In genomic region chr2:3023531-3023930, GRCh38 we compare ENCODE assay signal across 34 cellular contexts.
"Had no signal": no experiment of that assay in that cellular context is flagged by ENCODE, and none has a peak within 500 bp of the region (broad histone marks: within the 10 kb centered on the region; RNA-seq: fewer than 3 reads in every experiment).

No MANE protein-coding gene starts in this region.

- H3K4me3 Mint-ChIP-seq: activated B cell treated with CpG ODN at 0.5 μM for 24 hours; activated CD4-positive, alpha-beta memory T cell treated with anti-CD3 and anti-CD28 coated beads, Interleukin-2, amount 10 ng/mL, durations not matched to agents 7 days and 5 days; activated CD4-positive, alpha-beta T cell treated with anti-CD3 and anti-CD28 coated beads, Interleukin-2, amount 10 ng/mL, durations not matched to agents 7 days and 5 days; activated naive CD4-positive, alpha-beta T cell treated with anti-CD3 and anti-CD28 coated beads, Interleukin-2, amount 10 ng/mL, durations not matched to agents 7 days and 5 days; activated naive CD8-positive, alpha-beta T cell treated with anti-CD3 and anti-CD28 coated beads, Interleukin-2, amount 10 ng/mL, durations not matched to agents 7 days and 5 days; activated T-cell treated with anti-CD3 and anti-CD28 coated beads, Interleukin-2, amount 50 U/mL, for 24 hours; activated T-cell treated with anti-CD3 and anti-CD28 coated beads, Interleukin-2, amount 50 U/mL, for 72 hours; brain; dendritic cell treated with granulocyte-macrophage colony-stimulating factor and Interleukin-4, amounts not matched to agents 40 ng/mL and 50 ng/mL, for 4 days; effector memory CD8-positive, alpha-beta T cell; T-helper 17 cell; T-helper 2 cell treated with Interferon-gamma antibody and Interleukin-4, amounts not matched to agents 5 μg/mL and 100 μg/mL, for 36 hours had no signal

- ATAC-seq: activated CD4-positive, CD25-positive, alpha-beta regulatory T cell treated with anti-CD3 and anti-CD28 coated beads, Interleukin-2, amount 50 U/mL, for 24 hours; activated naive CD4-positive, alpha-beta T cell treated with anti-CD3 and anti-CD28 coated beads, Interleukin-2, amount 50 U/mL, for 72 hours; activated T-cell treated with anti-CD3 and anti-CD28 coated beads, Interleukin-2, amount 50 U/mL, for 72 hours; effector memory CD8-positive, alpha-beta T cell; gastroesophageal sphincter; T-helper 17 cell had no signal

- H3K4me1 Mint-ChIP-seq: activated B cell treated with CpG ODN at 0.5 μM for 24 hours; activated CD4-positive, alpha-beta memory T cell treated with anti-CD3 and anti-CD28 coated beads, Interleukin-2, amount 10 ng/mL, durations not matched to agents 7 days and 5 days; activated CD4-positive, alpha-beta T cell treated with anti-CD3 and anti-CD28 coated beads, Interleukin-2, amount 10 ng/mL, durations not matched to agents 7 days and 5 days; activated naive CD4-positive, alpha-beta T cell treated with anti-CD3 and anti-CD28 coated beads, Interleukin-2, amount 10 ng/mL, durations not matched to agents 7 days and 5 days; activated naive CD8-positive, alpha-beta T cell treated with anti-CD3 and anti-CD28 coated beads, Interleukin-2, amount 10 ng/mL, durations not matched to agents 7 days and 5 days; brain; T-helper 17 cell had no signal

- H3K27me3 Mint-ChIP-seq: activated CD4-positive, alpha-beta memory T cell treated with anti-CD3 and anti-CD28 coated beads, Interleukin-2, amount 10 ng/mL, durations not matched to agents 7 days and 5 days; activated CD4-positive, alpha-beta T cell treated with anti-CD3 and anti-CD28 coated beads, Interleukin-2, amount 10 ng/mL, durations not matched to agents 7 days and 5 days; dendritic cell treated with granulocyte-macrophage colony-stimulating factor and Interleukin-4, amounts not matched to agents 40 ng/mL and 50 ng/mL, for 4 days had no signal

- H3K4me3 ChIP-seq: ascending aorta, breast epithelium, cardiac muscle cell, colonic mucosa, dorsolateral prefrontal cortex, esophagus squamous epithelium, gastroesophageal sphincter had no signal

- DNase-seq: activated B cell treated with CpG ODN at 0.5 μM for 24 hours; activated CD4-positive, alpha-beta memory T cell treated with anti-CD3 and anti-CD28 coated beads, Interleukin-2, amount 10 ng/mL, durations not matched to agents 7 days and 5 days; activated CD4-positive, alpha-beta T cell treated with anti-CD3 and anti-CD28 coated beads, Interleukin-2, amount 10 ng/mL, durations not matched to agents 7 days and 5 days; activated CD4-positive, alpha-beta T cell treated with anti-CD3 and anti-CD28 coated beads, Interleukin-2, amount 50 U/mL, for 4 hours; activated CD8-positive, alpha-beta memory T cell treated with anti-CD3 and anti-CD28 coated beads, Interleukin-2, amount 50 U/mL, for 48 hours; activated gamma-delta T cell; activated naive CD4-positive, alpha-beta T cell; activated naive CD4-positive, alpha-beta T cell treated with anti-CD3 and anti-CD28 coated beads, Interleukin-2, amount 10 ng/mL, durations not matched to agents 7 days and 5 days; activated naive CD8-positive, alpha-beta T cell treated with anti-CD3 and anti-CD28 coated beads, Interleukin-2, amount 10 ng/mL, durations not matched to agents 7 days and 5 days; activated T-cell treated with anti-CD3 and anti-CD28 coated beads for 4 hours; activated T-cell treated with anti-CD3 and anti-CD28 coated beads, Interleukin-2, amount 50 U/mL, for 24 hours; activated T-cell treated with anti-CD3 and anti-CD28 coated beads, Interleukin-2, amount 50 U/mL, for 72 hours; central memory CD4-positive, alpha-beta T cell; cerebellar nuclear complex; colonic mucosa; dorsolateral prefrontal cortex; effector CD4-positive, alpha-beta T cell; effector memory CD8-positive, alpha-beta T cell; erythroblast; esophagus squamous epithelium; foreskin melanocyte; T-helper 1 cell; T-helper 17 cell; T1000; WERI-Rb-1 had no signal

- H3K9me3 Mint-ChIP-seq: activated B cell treated with CpG ODN at 0.5 μM for 24 hours; activated CD4-positive, alpha-beta memory T cell treated with anti-CD3 and anti-CD28 coated beads, Interleukin-2, amount 10 ng/mL, durations not matched to agents 7 days and 5 days; activated CD4-positive, alpha-beta T cell treated with anti-CD3 and anti-CD28 coated beads, Interleukin-2, amount 10 ng/mL, durations not matched to agents 7 days and 5 days; activated naive CD4-positive, alpha-beta T cell treated with anti-CD3 and anti-CD28 coated beads, Interleukin-2, amount 10 ng/mL, durations not matched to agents 7 days and 5 days; activated naive CD4-positive, alpha-beta T cell treated with anti-CD3 and anti-CD28 coated beads, Interleukin-2, amount 50 U/mL, for 72 hours; activated T-cell treated with anti-CD3 and anti-CD28 coated beads, Interleukin-2, amount 50 U/mL, for 24 hours; activated T-cell treated with anti-CD3 and anti-CD28 coated beads, Interleukin-2, amount 50 U/mL, for 72 hours; T-helper 2 cell treated with Interferon-gamma antibody and Interleukin-4, amounts not matched to agents 5 μg/mL and 100 μg/mL, for 36 hours had no signal

- H3K36me3 Mint-ChIP-seq: activated naive CD4-positive, alpha-beta T cell treated with anti-CD3 and anti-CD28 coated beads, Interleukin-2, amount 10 ng/mL, durations not matched to agents 7 days and 5 days; activated naive CD4-positive, alpha-beta T cell treated with anti-CD3 and anti-CD28 coated beads, Interleukin-2, amount 50 U/mL, for 72 hours; activated naive CD8-positive, alpha-beta T cell treated with anti-CD3 and anti-CD28 coated beads, Interleukin-2, amount 10 ng/mL, durations not matched to agents 7 days and 5 days; brain had no signal

- H3K27me3 ChIP-seq: ascending aorta, breast epithelium, cardiac muscle cell, colonic mucosa, dorsolateral prefrontal cortex, esophagus squamous epithelium had no signal

- H3K36me3 ChIP-seq: ascending aorta, breast epithelium, cardiac muscle cell, colonic mucosa, esophagus squamous epithelium, gastroesophageal sphincter, WERI-Rb-1 had no signal

- H3K4me1 ChIP-seq: ascending aorta, breast epithelium, colonic mucosa, esophagus squamous epithelium, gastroesophageal sphincter had no signal

- H3K9me3 ChIP-seq: ascending aorta, breast epithelium, colonic mucosa, esophagus squamous epithelium had no signal

- H3K27ac ChIP-seq: ascending aorta, breast epithelium, cardiac muscle cell, colonic mucosa, esophagus squamous epithelium, gastroesophageal sphincter, WERI-Rb-1 had no signal

- H3K27ac Mint-ChIP-seq: activated B cell treated with CpG ODN at 0.5 μM for 24 hours; activated CD4-positive, alpha-beta memory T cell treated with anti-CD3 and anti-CD28 coated beads, Interleukin-2, amount 10 ng/mL, durations not matched to agents 7 days and 5 days; activated CD4-positive, alpha-beta T cell treated with anti-CD3 and anti-CD28 coated beads, Interleukin-2, amount 10 ng/mL, durations not matched to agents 7 days and 5 days; activated naive CD4-positive, alpha-beta T cell treated with anti-CD3 and anti-CD28 coated beads, Interleukin-2, amount 10 ng/mL, durations not matched to agents 7 days and 5 days; activated naive CD4-positive, alpha-beta T cell treated with anti-CD3 and anti-CD28 coated beads, Interleukin-2, amount 50 U/mL, for 72 hours; activated naive CD8-positive, alpha-beta T cell treated with anti-CD3 and anti-CD28 coated beads, Interleukin-2, amount 10 ng/mL, durations not matched to agents 7 days and 5 days; activated T-cell treated with anti-CD3 and anti-CD28 coated beads, Interleukin-2, amount 50 U/mL, for 24 hours; activated T-cell treated with anti-CD3 and anti-CD28 coated beads, Interleukin-2, amount 50 U/mL, for 72 hours; brain; dendritic cell treated with granulocyte-macrophage colony-stimulating factor and Interleukin-4, amounts not matched to agents 40 ng/mL and 50 ng/mL, for 4 days; effector memory CD8-positive, alpha-beta T cell; T-helper 17 cell; T-helper 2 cell treated with Interferon-gamma antibody and Interleukin-4, amounts not matched to agents 5 μg/mL and 100 μg/mL, for 36 hours had no signal
